In genomic region chr17:1395876-1396665, GRCh38 we compare ENCODE assay signal across 8 cellular contexts. TPM values are rescaled to one million over a fixed set of nuclear protein-coding genes. Genes with fewer than 3 reads are reported as not detected.
DNase-seq lines count a peak whose midpoint lies in the region; ATAC-seq and TF ChIP-seq lines count a peak whose summit lies in the region.
"Not testable (repeated sequence)": the region's sequence is repeated elsewhere in the genome, so short reads cannot be mapped to it uniquely, and the experiment has no call there.

No MANE protein-coding gene starts in this region.

- not testable (repeated sequence) for H3K4me3 Mint-ChIP-seq in CD14-positive monocyte, memory B cell
- peak overlapping the region; percentile 19 to 69 for H3K4me3 Mint-ChIP-seq in H9
- H3K4me3 Mint-ChIP-seq in activated naive CD4-positive, alpha-beta T cell treated with anti-CD3 and anti-CD28 coated beads, Interleukin-2, amount 50 U/mL, for 24 hours: peak overlapping the region; percentile 11
- H3K4me3 Mint-ChIP-seq in endodermal cell: peak overlapping the region; percentile 13
- peak overlapping the region; percentile 57 for H3K4me3 Mint-ChIP-seq in stimulated activated naive CD8-positive, alpha-beta T cell treated with anti-CD3 and anti-CD28 coated beads, Interleukin-15, Interleukin-2, amounts not matched to agents 100 ng/mL and 50 ng/mL, for 24 hours

- H4K91ac ChIP-seq in H9 (ENCODE audit: insufficient read length, low read depth, low read length); trophoblast cell (ENCODE audit: low read depth, low read length): not testable (repeated sequence)

- not testable (repeated sequence) for H3K9me2 ChIP-seq in SU-DHL-6 (replicated peaks; ENCODE audit: insufficient read depth, low read length)

- not testable (repeated sequence) for H3K79me1 ChIP-seq in H9 (ENCODE audit: insufficient read depth, low read depth, low read length, poor library complexity, severe bottlenecking)
- peaks cover 11% of the 10 kb centered on the region for H3K79me1 ChIP-seq in trophoblast cell (ENCODE audit: low read length)

- H3K4me2 ChIP-seq in H9 (ENCODE audit: insufficient read depth, insufficient read length, low read length); trophoblast cell (ENCODE audit: low read length): not testable (repeated sequence)
- peak overlapping the region; percentile 65 for H3K4me2 ChIP-seq in SU-DHL-6 (ENCODE audit: low read depth, low read length, poor library complexity, severe bottlenecking)

- ATAC-seq in memory B cell (ENCODE audit: low read depth): not testable (repeated sequence)

- not testable (repeated sequence) for H3K4me3 ChIP-seq in SU-DHL-6 (ENCODE audit: insufficient read depth, low read length, poor library complexity, severe bottlenecking); endodermal cell (ENCODE audit: low read length); trophoblast cell (ENCODE audit: low read depth, low read length)

- H2BK120ac ChIP-seq in H9 (ENCODE audit: low read depth, low read length, poor library complexity, severe bottlenecking); trophoblast cell (ENCODE audit: insufficient read depth, low read length, poor library complexity): not testable (repeated sequence)

- H3K9me3 Mint-ChIP-seq in CD14-positive monocyte; H9; activated naive CD4-positive, alpha-beta T cell treated with anti-CD3 and anti-CD28 coated beads, Interleukin-2, amount 50 U/mL, for 24 hours; endodermal cell; memory B cell; stimulated activated naive CD8-positive, alpha-beta T cell treated with anti-CD3 and anti-CD28 coated beads, Interleukin-15, Interleukin-2, amounts not matched to agents 100 ng/mL and 50 ng/mL, for 24 hours: not testable (repeated sequence)

- H4K8ac ChIP-seq in H9 (replicated peaks; ENCODE audit: insufficient read length, low read depth, low read length); trophoblast cell (ENCODE audit: low read depth, low read length): not testable (repeated sequence)

- H2BK15ac ChIP-seq in H9 (ENCODE audit: low read depth, low read length): not testable (repeated sequence)

- WGBS in H9 (ENCODE audit: extremely low coverage, insufficient read length, low lambda C conversion rate): no CpG with 5 or more reads among the region's 26 CpGs
- WGBS in endodermal cell (ENCODE audit: insufficient coverage in 1 of 2, insufficient read length in 1 of 2), 2 experiments: 95 to 96% methylated on average over 24 to 26 of the region's 26 CpGs
- no CpG with 5 or more reads among the region's 26 CpGs for WGBS in trophoblast cell (ENCODE audit: extremely low coverage, insufficient coverage, insufficient read length)

- intact Hi-C loops in CD14-positive monocyte (cut with micrococcal nuclease): loop anchor here in 1 of 2 donors (5.0 kb wide), 1 partner anchor 34 kb away; no protein-coding TSS in a partner anchor

- not testable (repeated sequence) for H3K18ac ChIP-seq in H9 (ENCODE audit: insufficient read length, low read depth, low read length); trophoblast cell (ENCODE audit: low read length)

- peaks cover 14% of the 10 kb centered on the region for H3F3A ChIP-seq in SU-DHL-6 (ENCODE audit: insufficient read depth)

- peaks cover 57% of the 10 kb centered on the region for H3K4me1 Mint-ChIP-seq in CD14-positive monocyte
- peaks cover 44 to 58% of the 10 kb centered on the region in 2 experiments for H3K4me1 Mint-ChIP-seq in H9
- peaks cover 68% of the 10 kb centered on the region for H3K4me1 Mint-ChIP-seq in activated naive CD4-positive, alpha-beta T cell treated with anti-CD3 and anti-CD28 coated beads, Interleukin-2, amount 50 U/mL, for 24 hours
- peaks cover 42% of the 10 kb centered on the region for H3K4me1 Mint-ChIP-seq in endodermal cell
- peaks cover 31% of the 10 kb centered on the region for H3K4me1 Mint-ChIP-seq in memory B cell
- peaks cover 71% of the 10 kb centered on the region for H3K4me1 Mint-ChIP-seq in stimulated activated naive CD8-positive, alpha-beta T cell treated with anti-CD3 and anti-CD28 coated beads, Interleukin-15, Interleukin-2, amounts not matched to agents 100 ng/mL and 50 ng/mL, for 24 hours (ENCODE audit: low read depth)

- not testable (repeated sequence) for H3K27me3 Mint-ChIP-seq in CD14-positive monocyte (ENCODE audit: low read depth in 3 of 3); H9 (ENCODE audit: low read depth); activated naive CD4-positive, alpha-beta T cell treated with anti-CD3 and anti-CD28 coated beads, Interleukin-2, amount 50 U/mL, for 24 hours; endodermal cell (ENCODE audit: insufficient read depth); memory B cell; stimulated activated naive CD8-positive, alpha-beta T cell treated with anti-CD3 and anti-CD28 coated beads, Interleukin-15, Interleukin-2, amounts not matched to agents 100 ng/mL and 50 ng/mL, for 24 hours

- H3K79me2 ChIP-seq in H9 (ENCODE audit: insufficient read depth, low read length): peaks cover 79% of the 10 kb centered on the region
- H3K79me2 ChIP-seq in SU-DHL-6 (ENCODE audit: insufficient read depth, low read length): peaks cover 89% of the 10 kb centered on the region
- H3K79me2 ChIP-seq in trophoblast cell (ENCODE audit: control insufficient read depth, insufficient read depth, low read length, poor library complexity): peaks cover 58% of the 10 kb centered on the region

- H3K27ac ChIP-seq in H9 (ENCODE audit: insufficient read length, low read depth, low read length); SU-DHL-6 (ENCODE audit: low read depth, low read length); endodermal cell (ENCODE audit: low read depth, low read length); trophoblast cell (ENCODE audit: low read depth, low read length): not testable (repeated sequence)

- not testable (repeated sequence) for H3K14ac ChIP-seq in H9 (ENCODE audit: insufficient read depth, low read length); trophoblast cell (ENCODE audit: low read length)

- H4K5ac ChIP-seq in H9 (ENCODE audit: insufficient read length, low read depth, low read length): not testable (repeated sequence)

- H2BK20ac ChIP-seq in H9 (ENCODE audit: low read depth, low read length, poor library complexity, severe bottlenecking): not testable (repeated sequence)

- H3K36me3 ChIP-seq in SU-DHL-6 (ENCODE audit: low read length): not testable (repeated sequence)
- H3K36me3 ChIP-seq in endodermal cell (ENCODE audit: control insufficient read depth, insufficient read depth, low read length) (peaks cover 27% of the 10 kb centered on the region), trophoblast cell (ENCODE audit: control insufficient read depth in 1 of 2, insufficient read depth in 2 of 2, low read length in 2 of 2) (peaks cover 4 to 11% of the 10 kb centered on the region in 2 experiments)

- not testable (repeated sequence) for H2AK5ac ChIP-seq in H9 (ENCODE audit: insufficient read length, low read length); trophoblast cell (ENCODE audit: low read length)

- not testable (repeated sequence) for H2BK12ac ChIP-seq in H9 (ENCODE audit: insufficient read length, low read depth, low read length); trophoblast cell (ENCODE audit: low read length)

- peaks cover 3 to 23% of the 10 kb centered on the region in 2 donors for H3K36me3 Mint-ChIP-seq in CD14-positive monocyte
- peaks cover 20 to 42% (median 36%) of the 10 kb centered on the region in 3 experiments for H3K36me3 Mint-ChIP-seq in H9 (ENCODE audit: insufficient read depth in 1 of 3, low read depth in 3 of 3)
- peaks cover 14% of the 10 kb centered on the region for H3K36me3 Mint-ChIP-seq in activated naive CD4-positive, alpha-beta T cell treated with anti-CD3 and anti-CD28 coated beads, Interleukin-2, amount 50 U/mL, for 24 hours
- peaks cover 34% of the 10 kb centered on the region for H3K36me3 Mint-ChIP-seq in endodermal cell (ENCODE audit: low read depth)
- H3K36me3 Mint-ChIP-seq in memory B cell: not testable (repeated sequence)
- H3K36me3 Mint-ChIP-seq in stimulated activated naive CD8-positive, alpha-beta T cell treated with anti-CD3 and anti-CD28 coated beads, Interleukin-15, Interleukin-2, amounts not matched to agents 100 ng/mL and 50 ng/mL, for 24 hours (ENCODE audit: low read depth): peaks cover 56% of the 10 kb centered on the region

- not testable (repeated sequence) for DNase-seq in CD14-positive monocyte (ENCODE audit: low spot score); H9; endodermal cell; memory B cell (ENCODE audit: low spot score in 2 of 2)
- peak in 1 of 2 donors; percentile 27 for DNase-seq in trophoblast cell

- H3K56ac ChIP-seq in H9 (ENCODE audit: insufficient read length, low read depth, low read length): not testable (repeated sequence)

- H3K9me3 ChIP-seq in H9 (ENCODE audit: control insufficient read depth, low read depth, low read length); SU-DHL-6 (ENCODE audit: insufficient read depth, low read length); endodermal cell (ENCODE audit: control insufficient read depth, low read length); trophoblast cell (ENCODE audit: insufficient read depth, low read depth, low read length): not testable (repeated sequence)

- not testable (repeated sequence) for H3K23me2 ChIP-seq in H9 (ENCODE audit: insufficient read length, low read depth, low read length, poor library complexity, severe bottlenecking)

- not testable (repeated sequence) for H4K20me1 ChIP-seq in H9 (ENCODE audit: control insufficient read depth, insufficient read depth, insufficient read length)
- peaks cover 39% of the 10 kb centered on the region for H4K20me1 ChIP-seq in SU-DHL-6 (ENCODE audit: low read depth, low read length)

- H2BK5ac ChIP-seq in H9 (ENCODE audit: insufficient read length, low read length); trophoblast cell (ENCODE audit: low read depth, low read length, poor library complexity): not testable (repeated sequence)

- H4K12ac ChIP-seq in trophoblast cell (ENCODE audit: low read depth, low read length): not testable (repeated sequence)

- not testable (repeated sequence) for H3T11ph ChIP-seq in H9 (ENCODE audit: low read length)

- peak overlapping the region in 5 of 7 donors; percentile 33 to 78 (median 66) for H3K27ac Mint-ChIP-seq in CD14-positive monocyte
- peak overlapping the region in 1 of 3 experiments; percentile 68; a peak in 1 of 7 replicates for H3K27ac Mint-ChIP-seq in H9
- H3K27ac Mint-ChIP-seq in activated naive CD4-positive, alpha-beta T cell treated with anti-CD3 and anti-CD28 coated beads, Interleukin-2, amount 50 U/mL, for 24 hours: peak overlapping the region; percentile 74
- peak overlapping the region; percentile 79 for H3K27ac Mint-ChIP-seq in endodermal cell
- H3K27ac Mint-ChIP-seq in memory B cell: peak overlapping the region; percentile 98
- H3K27ac Mint-ChIP-seq in stimulated activated naive CD8-positive, alpha-beta T cell treated with anti-CD3 and anti-CD28 coated beads, Interleukin-15, Interleukin-2, amounts not matched to agents 100 ng/mL and 50 ng/mL, for 24 hours: peak overlapping the region; percentile 80

- H3K4me1 ChIP-seq in H9 (ENCODE audit: insufficient read depth, low read length); endodermal cell (ENCODE audit: control insufficient read depth, insufficient read depth, low read length): not testable (repeated sequence)
- H3K4me1 ChIP-seq in trophoblast cell (ENCODE audit: control insufficient read depth in 1 of 2, insufficient read depth in 2 of 2, low read length in 2 of 2): peaks cover 10 to 15% of the 10 kb centered on the region in 2 experiments

- H3K4ac ChIP-seq in H9 (ENCODE audit: low read depth, low read length): not testable (repeated sequence)
- H3K4ac ChIP-seq in trophoblast cell (ENCODE audit: low read depth, low read length): peak overlapping the region; percentile 98

- H3K23ac ChIP-seq in H9 (ENCODE audit: insufficient read length, low read depth, low read length); trophoblast cell (ENCODE audit: low read length): not testable (repeated sequence)

- H3K27me3 ChIP-seq in H9 (ENCODE audit: insufficient read depth, low read length); SU-DHL-6 (ENCODE audit: low read length); endodermal cell (ENCODE audit: control insufficient read depth, insufficient read depth, low read length, poor library complexity, severe bottlenecking); trophoblast cell (ENCODE audit: insufficient read depth, low read length): not testable (repeated sequence)

- TF ChIP-seq CTCF in CD14-positive monocyte (IDR thresholded peaks at IDR 0.05); H9 (conservative IDR thresholded peaks at IDR 0.05); SU-DHL-6 (IDR thresholded peaks at IDR 0.05; ENCODE audit: insufficient read depth, low read length, poor library complexity, severe bottlenecking); endodermal cell (conservative IDR thresholded peaks at IDR 0.05): not testable (repeated sequence)

- not testable (repeated sequence) for H2AFZ ChIP-seq in H9 (ENCODE audit: low read length); SU-DHL-6 (ENCODE audit: low read depth, low read length, severe bottlenecking); trophoblast cell (ENCODE audit: insufficient read depth, low read length, poor library complexity)

- not testable (repeated sequence) for H3K9ac ChIP-seq in H9 (ENCODE audit: extremely low read depth, insufficient read length, low read length); SU-DHL-6 (ENCODE audit: low read length); endodermal cell (ENCODE audit: extremely low read depth, low read length, poor library complexity, severe bottlenecking); trophoblast cell (ENCODE audit: low read length)

RNA-seq across cellular contexts. Expression of gene YWHAE, which starts 4.0 kb away (rescaled TPM):
- polyA plus RNA-seq in CD14-positive monocyte: 100 to 1,000 TPM; 168 to 185 TPM
- total RNA-seq in H9 (2021) (1,282 and 1,294 TPM in 2 replicates), endodermal cell (1,000 to 10,000 TPM; 1,225 to 1,349 TPM)
- polyA plus RNA-seq in endodermal cell (2013, experiment 1 of 2): 1,001 TPM
- polyA plus RNA-seq in endodermal cell (2013, experiment 2 of 2): 1,057 TPM
- 619 and 645 TPM in 2 replicates for polyA plus RNA-seq in trophoblast cell (2013)

RNA-seq across cellular contexts. Expression of gene CRK, which starts 60.0 kb away (rescaled TPM):
- 10 to 100 TPM; 22.3 to 28.0 TPM for polyA plus RNA-seq in CD14-positive monocyte
- total RNA-seq in H9 (2021) (58.9 and 60.5 TPM in 2 replicates), endodermal cell (10 to 100 TPM; 50.5 to 52.3 TPM)
- 44.9 TPM for polyA plus RNA-seq in endodermal cell (2013, experiment 1 of 2)
- polyA plus RNA-seq in endodermal cell (2013, experiment 2 of 2): 43.6 TPM
- polyA plus RNA-seq in trophoblast cell (2013): 43.6 and 43.9 TPM in 2 replicates
